29 cellular contexts compared by ENCODE assay signal in genomic region chr11:16920559-16920958, GRCh38.
"Had no signal": no experiment of that assay in that cellular context is flagged by ENCODE, and none has a peak within 500 bp of the region (broad histone marks: within the 10 kb centered on the region; RNA-seq: fewer than 3 reads in every experiment).

No MANE protein-coding gene starts in this region.

- H3K36me3 ChIP-seq: adrenal gland had no signal

- DNase-seq: activated CD4-positive, alpha-beta T cell treated with anti-CD3 and anti-CD28 coated beads for 1 hour; activated CD4-positive, alpha-beta T cell treated with anti-CD3 and anti-CD28 coated beads, Interleukin-2, amount 10 ng/mL, durations not matched to agents 7 days and 5 days; activated CD4-positive, alpha-beta T cell treated with anti-CD3 and anti-CD28 coated beads, Interleukin-2, amount 50 U/mL, for 48 hours; activated CD4-positive, CD25-positive, alpha-beta regulatory T cell; activated CD8-positive, alpha-beta T cell treated with anti-CD3 and anti-CD28 coated beads, Interleukin-2, amount 10 ng/mL, durations not matched to agents 7 days and 5 days; activated gamma-delta T cell treated with Interleukin-2 at 50 U/mL for 16 hours; activated naive CD4-positive, alpha-beta T cell treated with anti-CD3 and anti-CD28 coated beads for 36 hours; activated T-cell treated with anti-CD3 and anti-CD28 coated beads, Interleukin-2, amount 50 U/mL, for 24 hours; adrenal gland; caudate nucleus; cerebellar nuclear complex; NCI-H1105; NCI-H1417 treated with DMSO at 0.1 percent for 48 hours; NCI-H1694 treated with DMSO at 0.1 percent for 48 hours; NCI-H2029 treated with DMSO at 0.1 percent for 48 hours; NCI-H2107; NCI-H2171; NCI-H510A; NCI-H526; NCI-H748 treated with DMSO at 0.1 percent for 48 hours; NK-92 treated with Interleukin-12 subunit alpha and Interleukin-12 subunit beta, amount 100 ng/mL, for 24 hours; PC-3; Right ventricle myocardium superior; SW 1271; T1000; WERI-Rb-1 had no signal

- H3K9me3 ChIP-seq: adrenal gland had no signal

- H3K9ac ChIP-seq: KMS-11 had no signal

- H3K4me3 ChIP-seq: adrenal gland had no signal

- H3K27ac ChIP-seq: adrenal gland, KMS-11, RWPE1, WERI-Rb-1 had no signal

- ATAC-seq: activated CD8-positive, alpha-beta T cell treated with anti-CD3 and anti-CD28 coated beads, Interleukin-2, amount 10 ng/mL, durations not matched to agents 7 days and 5 days; activated naive CD4-positive, alpha-beta T cell treated with anti-CD3 and anti-CD28 coated beads, Interleukin-2, amount 50 U/mL, for 72 hours; PC-3 had no signal
